In the genomic region with DNA sequence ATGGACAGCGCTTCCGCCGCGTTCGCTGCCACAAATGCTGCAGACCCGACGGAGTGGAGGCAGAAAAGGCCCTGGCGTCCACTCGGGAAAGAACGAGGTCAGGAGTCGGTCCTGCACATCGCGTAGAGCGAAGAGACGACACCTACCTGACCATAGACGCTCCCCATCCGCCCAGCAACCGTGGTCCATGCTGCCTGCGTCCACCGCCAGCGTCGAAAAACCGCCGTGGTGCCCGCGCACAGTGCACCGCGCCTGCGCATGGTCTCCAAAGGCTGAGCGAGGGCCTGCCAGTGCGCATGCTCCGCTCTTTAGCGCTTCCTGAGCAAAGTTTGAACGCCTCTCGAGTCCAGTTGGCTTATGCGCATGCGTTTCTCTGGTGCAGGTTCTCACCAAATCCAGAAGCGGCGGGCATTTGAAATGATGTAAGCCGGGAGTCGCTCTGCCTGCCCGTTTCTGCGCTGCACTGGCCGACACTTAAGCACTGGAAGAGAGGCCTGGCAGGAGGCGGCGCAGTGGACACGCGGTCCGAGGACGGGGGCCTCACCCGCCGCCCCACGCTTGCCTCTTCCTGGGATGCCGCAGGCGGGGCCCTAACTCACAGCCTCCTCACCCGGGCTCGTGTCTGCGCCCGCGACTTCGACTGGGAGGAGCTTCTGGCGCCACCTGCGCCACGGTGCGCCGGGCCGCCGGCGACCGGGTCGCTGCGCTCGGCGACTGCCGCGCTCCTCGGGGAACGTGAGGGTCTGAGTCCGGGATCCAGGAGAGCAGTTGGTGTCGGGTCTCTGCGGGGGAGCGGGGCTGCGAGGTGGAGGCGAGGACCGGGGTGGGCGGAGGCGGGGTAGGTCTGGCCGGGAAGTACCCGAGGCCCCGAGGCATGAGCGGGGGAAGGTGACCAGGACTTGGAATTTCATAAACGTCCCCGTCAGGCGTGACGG, we compare ENCODE assay signal across 1 cellular context.
A peak's percentile ranks its signal among the peaks of the same experiment; 100 is the strongest.
TF ChIP-seq lines count a peak whose summit lies in the region.

A gene with protein sequence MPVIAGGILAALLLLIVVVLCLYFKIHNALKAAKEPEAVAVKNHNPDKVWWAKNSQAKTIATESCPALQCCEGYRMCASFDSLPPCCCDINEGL (minus strand): TSS at position 243 of the 935 bp plus-strand sequence. CDS start 29,066 bp downstream, outside the sequence.

TF ChIP-seq in HepG2, 621 proteins besides CTCF, POLR2A, EP300 and RAD21 (continued from another document and continues in another):
- TF ChIP-seq, protein P1, sequence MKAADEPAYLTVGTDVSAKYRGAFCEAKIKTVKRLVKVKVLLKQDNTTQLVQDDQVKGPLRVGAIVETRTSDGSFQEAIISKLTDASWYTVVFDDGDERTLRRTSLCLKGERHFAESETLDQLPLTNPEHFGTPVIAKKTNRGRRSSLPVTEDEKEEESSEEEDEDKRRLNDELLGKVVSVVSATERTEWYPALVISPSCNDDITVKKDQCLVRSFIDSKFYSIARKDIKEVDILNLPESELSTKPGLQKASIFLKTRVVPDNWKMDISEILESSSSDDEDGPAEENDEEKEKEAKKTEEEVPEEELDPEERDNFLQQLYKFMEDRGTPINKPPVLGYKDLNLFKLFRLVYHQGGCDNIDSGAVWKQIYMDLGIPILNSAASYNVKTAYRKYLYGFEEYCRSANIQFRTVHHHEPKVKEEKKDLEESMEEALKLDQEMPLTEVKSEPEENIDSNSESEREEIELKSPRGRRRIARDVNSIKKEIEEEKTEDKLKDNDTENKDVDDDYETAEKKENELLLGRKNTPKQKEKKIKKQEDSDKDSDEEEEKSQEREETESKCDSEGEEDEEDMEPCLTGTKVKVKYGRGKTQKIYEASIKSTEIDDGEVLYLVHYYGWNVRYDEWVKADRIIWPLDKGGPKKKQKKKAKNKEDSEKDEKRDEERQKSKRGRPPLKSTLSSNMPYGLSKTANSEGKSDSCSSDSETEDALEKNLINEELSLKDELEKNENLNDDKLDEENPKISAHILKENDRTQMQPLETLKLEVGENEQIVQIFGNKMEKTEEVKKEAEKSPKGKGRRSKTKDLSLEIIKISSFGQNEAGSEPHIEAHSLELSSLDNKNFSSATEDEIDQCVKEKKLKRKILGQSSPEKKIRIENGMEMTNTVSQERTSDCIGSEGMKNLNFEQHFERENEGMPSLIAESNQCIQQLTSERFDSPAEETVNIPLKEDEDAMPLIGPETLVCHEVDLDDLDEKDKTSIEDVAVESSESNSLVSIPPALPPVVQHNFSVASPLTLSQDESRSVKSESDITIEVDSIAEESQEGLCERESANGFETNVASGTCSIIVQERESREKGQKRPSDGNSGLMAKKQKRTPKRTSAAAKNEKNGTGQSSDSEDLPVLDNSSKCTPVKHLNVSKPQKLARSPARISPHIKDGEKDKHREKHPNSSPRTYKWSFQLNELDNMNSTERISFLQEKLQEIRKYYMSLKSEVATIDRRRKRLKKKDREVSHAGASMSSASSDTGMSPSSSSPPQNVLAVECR (CRISPR knock-in tag; IDR thresholded peaks at IDR 0.05; ENCODE audit: borderline replicate concordance): peak; percentile 92
- TF ChIP-seq ZNF773 (CRISPR knock-in tag; IDR thresholded peaks at IDR 0.05; ENCODE audit: borderline replicate concordance) (0 out of 2 replicates have a peak, but pooled peaks have one; percentile 79), ZNF703 (CRISPR knock-in tag; IDR thresholded peaks at IDR 0.05; ENCODE audit: borderline replicate concordance) (peak; percentile 63; the same call in 1 of the 2 replicates), CHCHD3 (CRISPR knock-in tag; IDR thresholded peaks at IDR 0.05) (0 out of 2 replicates have a peak, but pooled peaks have one; percentile 11), HINFP (CRISPR knock-in tag; IDR thresholded peaks at IDR 0.05; ENCODE audit: low read depth) (no peak), MTA3 (CRISPR knock-in tag; IDR thresholded peaks at IDR 0.05) (no peak), AHDC1 (CRISPR knock-in tag; IDR thresholded peaks at IDR 0.05; ENCODE audit: borderline replicate concordance) (no peak), TCF7 (IDR thresholded peaks at IDR 0.05; ENCODE audit: low read depth) (no peak), ZBTB20 (CRISPR knock-in tag; IDR thresholded peaks at IDR 0.05; ENCODE audit: borderline replicate concordance, low read depth) (peak; percentile 42; the same call in 1 of the 2 replicates), ZNF777 (CRISPR knock-in tag; IDR thresholded peaks at IDR 0.05) (peak; percentile 96), ZNF292 (CRISPR knock-in tag; IDR thresholded peaks at IDR 0.05; ENCODE audit: borderline replicate concordance, low read depth) (peak; percentile 80; the same call in 1 of the 2 replicates), ZNF761 (CRISPR knock-in tag; conservative IDR thresholded peaks at IDR 0.05) (peak; percentile 71; the same call in 1 of the 2 replicates), ZNF230 (CRISPR knock-in tag; IDR thresholded peaks at IDR 0.05) (peak; percentile 45; the same call in 1 of the 2 replicates), ZNF367 (CRISPR knock-in tag; IDR thresholded peaks at IDR 0.05; ENCODE audit: borderline replicate concordance) (no peak), ZNF878 (CRISPR knock-in tag; IDR thresholded peaks at IDR 0.05) (peak; percentile 60; the same call in 1 of the 2 replicates), TAF1 (CRISPR knock-in tag; IDR thresholded peaks at IDR 0.05) (peak; percentile 56; the same call in 1 of the 2 replicates), FIP1L1 (IDR thresholded peaks at IDR 0.05; ENCODE audit: borderline replicate concordance, insufficient read depth, low read depth, low read length) (0 out of 2 replicates have a peak, but pooled peaks have one; percentile 59), NFKBIZ (CRISPR knock-in tag; IDR thresholded peaks at IDR 0.05) (no peak)
- TF ChIP-seq, protein P2, sequence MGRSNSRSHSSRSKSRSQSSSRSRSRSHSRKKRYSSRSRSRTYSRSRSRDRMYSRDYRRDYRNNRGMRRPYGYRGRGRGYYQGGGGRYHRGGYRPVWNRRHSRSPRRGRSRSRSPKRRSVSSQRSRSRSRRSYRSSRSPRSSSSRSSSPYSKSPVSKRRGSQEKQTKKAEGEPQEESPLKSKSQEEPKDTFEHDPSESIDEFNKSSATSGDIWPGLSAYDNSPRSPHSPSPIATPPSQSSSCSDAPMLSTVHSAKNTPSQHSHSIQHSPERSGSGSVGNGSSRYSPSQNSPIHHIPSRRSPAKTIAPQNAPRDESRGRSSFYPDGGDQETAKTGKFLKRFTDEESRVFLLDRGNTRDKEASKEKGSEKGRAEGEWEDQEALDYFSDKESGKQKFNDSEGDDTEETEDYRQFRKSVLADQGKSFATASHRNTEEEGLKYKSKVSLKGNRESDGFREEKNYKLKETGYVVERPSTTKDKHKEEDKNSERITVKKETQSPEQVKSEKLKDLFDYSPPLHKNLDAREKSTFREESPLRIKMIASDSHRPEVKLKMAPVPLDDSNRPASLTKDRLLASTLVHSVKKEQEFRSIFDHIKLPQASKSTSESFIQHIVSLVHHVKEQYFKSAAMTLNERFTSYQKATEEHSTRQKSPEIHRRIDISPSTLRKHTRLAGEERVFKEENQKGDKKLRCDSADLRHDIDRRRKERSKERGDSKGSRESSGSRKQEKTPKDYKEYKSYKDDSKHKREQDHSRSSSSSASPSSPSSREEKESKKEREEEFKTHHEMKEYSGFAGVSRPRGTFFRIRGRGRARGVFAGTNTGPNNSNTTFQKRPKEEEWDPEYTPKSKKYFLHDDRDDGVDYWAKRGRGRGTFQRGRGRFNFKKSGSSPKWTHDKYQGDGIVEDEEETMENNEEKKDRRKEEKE (IDR thresholded peaks at IDR 0.05): no peak
- TF ChIP-seq, protein P3, sequence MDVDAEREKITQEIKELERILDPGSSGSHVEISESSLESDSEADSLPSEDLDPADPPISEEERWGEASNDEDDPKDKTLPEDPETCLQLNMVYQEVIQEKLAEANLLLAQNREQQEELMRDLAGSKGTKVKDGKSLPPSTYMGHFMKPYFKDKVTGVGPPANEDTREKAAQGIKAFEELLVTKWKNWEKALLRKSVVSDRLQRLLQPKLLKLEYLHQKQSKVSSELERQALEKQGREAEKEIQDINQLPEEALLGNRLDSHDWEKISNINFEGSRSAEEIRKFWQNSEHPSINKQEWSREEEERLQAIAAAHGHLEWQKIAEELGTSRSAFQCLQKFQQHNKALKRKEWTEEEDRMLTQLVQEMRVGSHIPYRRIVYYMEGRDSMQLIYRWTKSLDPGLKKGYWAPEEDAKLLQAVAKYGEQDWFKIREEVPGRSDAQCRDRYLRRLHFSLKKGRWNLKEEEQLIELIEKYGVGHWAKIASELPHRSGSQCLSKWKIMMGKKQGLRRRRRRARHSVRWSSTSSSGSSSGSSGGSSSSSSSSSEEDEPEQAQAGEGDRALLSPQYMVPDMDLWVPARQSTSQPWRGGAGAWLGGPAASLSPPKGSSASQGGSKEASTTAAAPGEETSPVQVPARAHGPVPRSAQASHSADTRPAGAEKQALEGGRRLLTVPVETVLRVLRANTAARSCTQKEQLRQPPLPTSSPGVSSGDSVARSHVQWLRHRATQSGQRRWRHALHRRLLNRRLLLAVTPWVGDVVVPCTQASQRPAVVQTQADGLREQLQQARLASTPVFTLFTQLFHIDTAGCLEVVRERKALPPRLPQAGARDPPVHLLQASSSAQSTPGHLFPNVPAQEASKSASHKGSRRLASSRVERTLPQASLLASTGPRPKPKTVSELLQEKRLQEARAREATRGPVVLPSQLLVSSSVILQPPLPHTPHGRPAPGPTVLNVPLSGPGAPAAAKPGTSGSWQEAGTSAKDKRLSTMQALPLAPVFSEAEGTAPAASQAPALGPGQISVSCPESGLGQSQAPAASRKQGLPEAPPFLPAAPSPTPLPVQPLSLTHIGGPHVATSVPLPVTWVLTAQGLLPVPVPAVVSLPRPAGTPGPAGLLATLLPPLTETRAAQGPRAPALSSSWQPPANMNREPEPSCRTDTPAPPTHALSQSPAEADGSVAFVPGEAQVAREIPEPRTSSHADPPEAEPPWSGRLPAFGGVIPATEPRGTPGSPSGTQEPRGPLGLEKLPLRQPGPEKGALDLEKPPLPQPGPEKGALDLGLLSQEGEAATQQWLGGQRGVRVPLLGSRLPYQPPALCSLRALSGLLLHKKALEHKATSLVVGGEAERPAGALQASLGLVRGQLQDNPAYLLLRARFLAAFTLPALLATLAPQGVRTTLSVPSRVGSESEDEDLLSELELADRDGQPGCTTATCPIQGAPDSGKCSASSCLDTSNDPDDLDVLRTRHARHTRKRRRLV (CRISPR knock-in tag; IDR thresholded peaks at IDR 0.05): no peak
